In genomic region chr6:160428818-160429744, GRCh38 we compare ENCODE assay signal across 2 cellular contexts.
TF ChIP-seq lines count a peak whose summit lies in the region.

No MANE protein-coding gene starts in this region.

TF ChIP-seq in SK-N-SH, 30 proteins besides CTCF, POLR2A, EP300 and RAD21 (continued from another document):
- TF ChIP-seq CHD2 (IDR thresholded peaks at IDR 0.05; ENCODE audit: low read length, partially characterized antibody) = no peak
- TF ChIP-seq MXI1 (IDR thresholded peaks at IDR 0.05; ENCODE audit: low read depth, low read length) = no peak
- TF ChIP-seq GABPA (IDR thresholded peaks at IDR 0.05; ENCODE audit: low read depth) = no peak
- TF ChIP-seq NRF1 (IDR thresholded peaks at IDR 0.05; ENCODE audit: low read depth, low read length) = no peak
- TF ChIP-seq TAF1 (IDR thresholded peaks at IDR 0.05; ENCODE audit: borderline replicate concordance, low read depth, low read length) = no peak
- TF ChIP-seq RXRA (IDR thresholded peaks at IDR 0.05; ENCODE audit: borderline replicate concordance, low read depth) = no peak
- TF ChIP-seq RFX5 (IDR thresholded peaks at IDR 0.05; ENCODE audit: low read length) = no peak
- TF ChIP-seq FOXM1 (IDR thresholded peaks at IDR 0.05; ENCODE audit: low read depth) = no peak
- no peak for TF ChIP-seq USF2 (IDR thresholded peaks at IDR 0.05; ENCODE audit: borderline replicate concordance, low read depth, low read length)
- TF ChIP-seq MAX (IDR thresholded peaks at IDR 0.05; ENCODE audit: low read depth) = no peak
- no peak for TF ChIP-seq FOXJ3 (CRISPR knock-in tag; IDR thresholded peaks at IDR 0.05)
- no peak for TF ChIP-seq FOSL2 (IDR thresholded peaks at IDR 0.05; ENCODE audit: borderline replicate concordance, low read depth)

TF ChIP-seq in SK-N-SH treated with all-trans-retinoic acid at 6 μM for 48 hours, 23 proteins besides CTCF, POLR2A, EP300 and RAD21 (continued from another document):
- no peak for TF ChIP-seq CSDC2 (CRISPR knock-in tag; IDR thresholded peaks at IDR 0.05)
- no peak for TF ChIP-seq ZC3H10 (CRISPR knock-in tag; IDR thresholded peaks at IDR 0.05)
- TF ChIP-seq ZFP30 (CRISPR knock-in tag; IDR thresholded peaks at IDR 0.05) = no peak
- TF ChIP-seq, protein P1, sequence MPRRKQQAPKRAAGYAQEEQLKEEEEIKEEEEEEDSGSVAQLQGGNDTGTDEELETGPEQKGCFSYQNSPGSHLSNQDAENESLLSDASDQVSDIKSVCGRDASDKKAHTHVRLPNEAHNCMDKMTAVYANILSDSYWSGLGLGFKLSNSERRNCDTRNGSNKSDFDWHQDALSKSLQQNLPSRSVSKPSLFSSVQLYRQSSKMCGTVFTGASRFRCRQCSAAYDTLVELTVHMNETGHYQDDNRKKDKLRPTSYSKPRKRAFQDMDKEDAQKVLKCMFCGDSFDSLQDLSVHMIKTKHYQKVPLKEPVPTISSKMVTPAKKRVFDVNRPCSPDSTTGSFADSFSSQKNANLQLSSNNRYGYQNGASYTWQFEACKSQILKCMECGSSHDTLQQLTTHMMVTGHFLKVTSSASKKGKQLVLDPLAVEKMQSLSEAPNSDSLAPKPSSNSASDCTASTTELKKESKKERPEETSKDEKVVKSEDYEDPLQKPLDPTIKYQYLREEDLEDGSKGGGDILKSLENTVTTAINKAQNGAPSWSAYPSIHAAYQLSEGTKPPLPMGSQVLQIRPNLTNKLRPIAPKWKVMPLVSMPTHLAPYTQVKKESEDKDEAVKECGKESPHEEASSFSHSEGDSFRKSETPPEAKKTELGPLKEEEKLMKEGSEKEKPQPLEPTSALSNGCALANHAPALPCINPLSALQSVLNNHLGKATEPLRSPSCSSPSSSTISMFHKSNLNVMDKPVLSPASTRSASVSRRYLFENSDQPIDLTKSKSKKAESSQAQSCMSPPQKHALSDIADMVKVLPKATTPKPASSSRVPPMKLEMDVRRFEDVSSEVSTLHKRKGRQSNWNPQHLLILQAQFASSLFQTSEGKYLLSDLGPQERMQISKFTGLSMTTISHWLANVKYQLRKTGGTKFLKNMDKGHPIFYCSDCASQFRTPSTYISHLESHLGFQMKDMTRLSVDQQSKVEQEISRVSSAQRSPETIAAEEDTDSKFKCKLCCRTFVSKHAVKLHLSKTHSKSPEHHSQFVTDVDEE (CRISPR knock-in tag; IDR thresholded peaks at IDR 0.05) = no peak
- no peak for TF ChIP-seq OSR1 (CRISPR knock-in tag; IDR thresholded peaks at IDR 0.05)
- TF ChIP-seq ZNF565 (CRISPR knock-in tag; conservative IDR thresholded peaks at IDR 0.05; ENCODE audit: low read depth) = no peak
- TF ChIP-seq, protein P2, sequence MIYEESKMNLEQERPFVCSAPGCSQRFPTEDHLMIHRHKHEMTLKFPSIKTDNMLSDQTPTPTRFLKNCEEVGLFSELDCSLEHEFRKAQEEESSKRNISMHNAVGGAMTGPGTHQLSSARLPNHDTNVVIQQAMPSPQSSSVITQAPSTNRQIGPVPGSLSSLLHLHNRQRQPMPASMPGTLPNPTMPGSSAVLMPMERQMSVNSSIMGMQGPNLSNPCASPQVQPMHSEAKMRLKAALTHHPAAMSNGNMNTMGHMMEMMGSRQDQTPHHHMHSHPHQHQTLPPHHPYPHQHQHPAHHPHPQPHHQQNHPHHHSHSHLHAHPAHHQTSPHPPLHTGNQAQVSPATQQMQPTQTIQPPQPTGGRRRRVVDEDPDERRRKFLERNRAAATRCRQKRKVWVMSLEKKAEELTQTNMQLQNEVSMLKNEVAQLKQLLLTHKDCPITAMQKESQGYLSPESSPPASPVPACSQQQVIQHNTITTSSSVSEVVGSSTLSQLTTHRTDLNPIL (CRISPR knock-in tag; IDR thresholded peaks at IDR 0.05; ENCODE audit: low read depth) = no peak
- no peak for TF ChIP-seq GLIS3 (CRISPR knock-in tag; IDR thresholded peaks at IDR 0.05)
- no peak for TF ChIP-seq ZFP3 (CRISPR knock-in tag; IDR thresholded peaks at IDR 0.05)
- no peak for TF ChIP-seq TOX (CRISPR knock-in tag; IDR thresholded peaks at IDR 0.05; ENCODE audit: borderline replicate concordance)
- TF ChIP-seq PPARA (CRISPR knock-in tag; IDR thresholded peaks at IDR 0.05; ENCODE audit: borderline replicate concordance) = no peak
